ENCODE assay signal across 8 cellular contexts in the genomic region with DNA sequence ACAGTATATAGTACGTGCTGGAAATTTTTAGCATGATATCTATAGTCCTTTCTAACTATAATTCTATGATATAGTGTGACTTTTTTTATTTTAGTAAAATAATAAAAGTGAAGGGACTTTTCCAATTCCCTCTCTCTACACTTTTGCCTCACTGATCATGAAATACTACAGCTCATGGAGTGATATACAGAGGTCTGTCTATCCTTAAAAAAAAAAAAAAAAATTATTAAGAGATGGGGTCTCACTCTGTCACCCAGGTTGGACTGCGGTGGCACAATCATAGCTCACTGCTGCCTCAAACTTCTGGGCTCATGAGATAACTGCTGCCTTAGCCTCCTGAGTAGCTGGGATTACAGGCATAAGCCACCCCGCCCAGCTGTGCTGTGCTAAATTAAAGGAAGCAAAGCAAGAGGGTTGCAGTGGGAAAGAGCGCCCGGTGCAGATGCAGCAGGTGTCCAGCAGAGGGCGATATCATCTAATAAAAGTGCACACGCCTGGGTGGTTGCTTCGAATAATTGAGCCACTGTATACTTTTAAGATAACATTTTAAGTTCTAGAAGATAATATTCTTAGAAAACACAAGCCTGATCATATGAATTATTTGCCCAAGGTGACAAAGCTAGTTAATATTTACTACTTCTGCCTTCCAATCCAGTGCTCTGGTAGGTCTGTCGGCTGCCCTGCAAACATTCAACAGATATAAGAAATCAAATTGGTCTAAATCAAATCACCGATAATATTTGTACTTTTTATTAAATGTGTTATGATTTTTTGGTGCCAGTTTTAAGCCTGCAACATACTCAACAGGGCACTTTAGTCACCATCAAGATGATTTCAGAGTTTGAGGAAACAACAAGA.
A peak's percentile ranks its signal among the peaks of the same experiment; 100 is the strongest.
DNase-seq lines count a peak whose midpoint lies in the region; ATAC-seq and TF ChIP-seq lines count a peak whose summit lies in the region.

No MANE protein-coding gene starts in this region.

- no peaks in the 10 kb centered on the region for H3K4me1 Mint-ChIP-seq in activated CD4-positive, alpha-beta T cell treated with anti-CD3 and anti-CD28 coated beads for 36 hours

- peaks cover 10% of the 10 kb centered on the region for H3K27me3 Mint-ChIP-seq in activated CD4-positive, alpha-beta T cell treated with anti-CD3 and anti-CD28 coated beads for 36 hours

- peak; percentile 88 for ATAC-seq in GM18502 (IDR thresholded peaks at IDR 0.05; ENCODE audit: poor library complexity, unreplicated experiment)
- peak; percentile 75 for ATAC-seq in HG03045 (IDR thresholded peaks at IDR 0.05; ENCODE audit: unreplicated experiment)
- ATAC-seq in activated CD4-positive, alpha-beta T cell treated with anti-CD3 and anti-CD28 coated beads for 36 hours: peak; percentile 78

- CTCF ChIA-PET in A673 (lab: Charles Lee): interaction anchor here (0.7 to 1.9 kb wide), 4 partner anchors 108 to 238 kb away, joined by 3 to 49 read pairs (median 6); no protein-coding TSS in a partner anchor
- CTCF ChIA-PET in activated CD4-positive, alpha-beta T cell treated with anti-CD3 and anti-CD28 coated beads for 36 hours (lab: Charles Lee): interaction anchor here (0.6 to 5.0 kb wide), 21 partner anchors 15 to 211 kb away, joined by 3 to 72 read pairs (median 4); no protein-coding TSS in a partner anchor

- no peak for TF ChIP-seq POLR2A in lower leg skin (IDR thresholded peaks at IDR 0.05)

- no peak overlapping the region for H3K27ac ChIP-seq in A673 (ENCODE audit: low read depth, low read length, poor library complexity, severe bottlenecking)

- H3K4me3 Mint-ChIP-seq in activated CD4-positive, alpha-beta T cell treated with anti-CD3 and anti-CD28 coated beads for 36 hours: no peak overlapping the region

- BruUV-seq in A673 (replicated peaks; lab: Mats Ljungman, UMichigan): no TSS peak

- no peak overlapping the region for H3K4me3 ChIP-seq in A673 (ENCODE audit: low read depth, low read length, poor library complexity, severe bottlenecking)
- no peak overlapping the region for H3K4me3 ChIP-seq in choroid plexus epithelial cell (ENCODE audit: low read depth, low read length)
- H3K4me3 ChIP-seq in lower leg skin (ENCODE audit: low read depth, poor library complexity, severe bottlenecking): no peak overlapping the region

- DNase-seq in A673 (ENCODE audit: low spot score): peak; percentile 87
- DNase-seq in NCI-H2196 treated with DMSO at 0.1 percent for 48 hours (lab: John Stamatoyannopoulos, UW; ENCODE audit: unreplicated experiment): peak; percentile 38
- DNase-seq in activated CD4-positive, alpha-beta T cell treated with anti-CD3 and anti-CD28 coated beads for 36 hours: peak; percentile 77
- peak; percentile 85 for DNase-seq in choroid plexus epithelial cell (ENCODE audit: low read depth)
- peak; percentile 82 to 96 for DNase-seq in lower leg skin (ENCODE audit: low spot score in 2 of 2)
- DNase-seq in stimulated activated CD8-positive, alpha-beta memory T cell treated with anti-CD3 and anti-CD28 coated beads, Interleukin-12 subunit alpha, Interleukin-12 subunit beta, amount 100 ng/mL, for 4 hours (ENCODE audit: low read depth): peak; percentile 37

- H3K4me1 ChIP-seq in A673 (ENCODE audit: insufficient read depth, low read length, poor library complexity, severe bottlenecking): no peaks in the 10 kb centered on the region

- TF ChIP-seq CTCF in A673 (conservative IDR thresholded peaks at IDR 0.05; ENCODE audit: low read depth, low read length) (peak; percentile 95), choroid plexus epithelial cell (conservative IDR thresholded peaks at IDR 0.05; ENCODE audit: low read depth, low read length) (peak; percentile 94), lower leg skin (IDR thresholded peaks at IDR 0.05) (peak in 1 of 3 donors; percentile 91)

- no peaks in the 10 kb centered on the region for H3K9me3 ChIP-seq in A673 (ENCODE audit: low read depth, low read length, poor library complexity, severe bottlenecking)

- no peaks in the 10 kb centered on the region for H3K36me3 Mint-ChIP-seq in activated CD4-positive, alpha-beta T cell treated with anti-CD3 and anti-CD28 coated beads for 36 hours (ENCODE audit: low read depth)

- 27 to 28% methylated on average over 10 of the region's 10 CpGs for WGBS in lower leg skin, 2 donors

- intact Hi-C loops in A673 (cut with micrococcal nuclease; ENCODE audit: unreplicated experiment): loop anchor here (1.0 to 5.0 kb wide), 3 partner anchors 47 to 182 kb away; no protein-coding TSS in a partner anchor
- intact Hi-C loops in activated CD4-positive, alpha-beta T cell treated with anti-CD3 and anti-CD28 coated beads for 36 hours (cut with DNase I, micrococcal nuclease): loop anchor here (1.0 to 5.0 kb wide), 3 partner anchors 128 to 237 kb away; a partner anchor contains a TSS
- intact Hi-C loops in lower leg skin (cut with DNase I; ENCODE audit: low total_unique reads): loop anchor here (5.0 kb wide), 1 partner anchor 127 kb away; no protein-coding TSS in a partner anchor

- no peaks in the 10 kb centered on the region for H3K27me3 ChIP-seq in A673 (replicated peaks; ENCODE audit: insufficient read depth, low read depth, low read length, poor library complexity)

- POLR2A ChIA-PET in A673 (lab: Charles Lee; ENCODE audit: low non-redundant PET): interaction anchor here (1.0 kb wide), 1 partner anchor 128 kb away, joined by 3 read pairs; no protein-coding TSS in a partner anchor
- POLR2A ChIA-PET in activated CD4-positive, alpha-beta T cell treated with anti-CD3 and anti-CD28 coated beads for 36 hours (lab: Charles Lee): no interaction called here

- H3K36me3 ChIP-seq in A673 (ENCODE audit: insufficient read depth, low read length, poor library complexity, severe bottlenecking): no peaks in the 10 kb centered on the region

- H3K9me3 Mint-ChIP-seq in activated CD4-positive, alpha-beta T cell treated with anti-CD3 and anti-CD28 coated beads for 36 hours (ENCODE audit: low read depth): no peaks in the 10 kb centered on the region

- no peak overlapping the region for H3K27ac Mint-ChIP-seq in activated CD4-positive, alpha-beta T cell treated with anti-CD3 and anti-CD28 coated beads for 36 hours

Comparison
In these comparisons a context has a peak if more than half of its experiments do, and no peak if none do; other contexts are left out.
1. DNase-seq: peak in every context shown above with its lines; median percentile 89 in lower leg skin; 87 in A673; 85 in choroid plexus epithelial cell; 77 in activated CD4-positive, alpha-beta T cell treated with anti-CD3 and anti-CD28 coated beads for 36 hours; 38 in NCI-H2196 treated with DMSO at 0.1 percent for 48 hours; 37 in stimulated activated CD8-positive, alpha-beta memory T cell treated with anti-CD3 and anti-CD28 coated beads, Interleukin-12 subunit alpha, Interleukin-12 subunit beta, amount 100 ng/mL, for 4 hours.